11 cellular contexts compared by ENCODE assay signal in genomic region chr16:85640254-85640558, GRCh38. TPM values are rescaled to one million over a fixed set of nuclear protein-coding genes. Genes with fewer than 3 reads are reported as not detected.
DNase-seq lines count a peak whose midpoint lies in the region; ATAC-seq, FAIRE-seq and TF ChIP-seq lines count a peak whose summit lies in the region.
"Had no signal": no experiment of that assay in that cellular context is flagged by ENCODE, and none has a peak within 500 bp of the region (broad histone marks: within the 10 kb centered on the region; RNA-seq: fewer than 3 reads in every experiment).

No MANE protein-coding gene starts in this region.

- no peak overlapping the region for H2AFZ ChIP-seq in K562 (ENCODE audit: low read depth, low read length)

- DNase-seq in COR-L47 (lab: John Stamatoyannopoulos, UW): peak; percentile 79
- DNase-seq in NCI-H1694 treated with DMSO at 0.1 percent for 48 hours (lab: John Stamatoyannopoulos, UW): peak; percentile 44
- DNase-seq in K562 (ENCODE audit: extremely low read depth in 1 of 4, low spot score in 3 of 4): no peak
- no peak for DNase-seq in small intestine
- no peak for DNase-seq in SK-N-DZ (ENCODE audit: low spot score)
- no peak for DNase-seq in HUDEP-2 (lab: John Stamatoyannopoulos, UW; ENCODE audit: unreplicated experiment in 76 of 76)
- DNase-seq: CD8-positive, alpha-beta memory T cell; Kasumi-1; SIG-M5 had no signal

- H3K36me3 ChIP-seq in K562 (ENCODE audit: control insufficient read depth, insufficient read depth, low read length) (peaks cover 99% of the 10 kb centered on the region; the same call in 2 of the 3 replicates), rectal smooth muscle tissue (ENCODE audit: control insufficient read depth, insufficient read depth, low read length) (no peaks in the 10 kb centered on the region), small intestine (ENCODE audit: control insufficient read depth in 2 of 2, insufficient read depth in 2 of 2, low read length in 2 of 2) (peaks cover 0 to 4% of the 10 kb centered on the region in 2 donors)

- CTCF ChIA-PET in K562 (lab: Yijun Ruan, JAX; ENCODE audit: low intra/inter-chr PET ratio): no interaction called here

- no peak for FAIRE-seq in K562 (lab: Jason Lieb, UNC)
- FAIRE-seq in small intestine (lab: Jason Lieb, UNC): no peak
- FAIRE-seq: RCC 7860 had no signal

- H3K79me2 ChIP-seq in K562 (ENCODE audit: control insufficient read depth, insufficient read depth, low read length): peaks cover 99% of the 10 kb centered on the region

- H3K9me1 ChIP-seq in K562 (ENCODE audit: control insufficient read depth, insufficient read depth, low read length): peaks cover 10% of the 10 kb centered on the region

- in situ Hi-C loops in K562 (cut with MboI): no loop called here

- no peak for TF ChIP-seq POLR2A in K562 (conservative IDR thresholded peaks at IDR 0.05)

- H3K9ac ChIP-seq in K562 (ENCODE audit: insufficient read depth in 1 of 2, low read depth in 2 of 2, low read length in 2 of 2) (no peak overlapping the region), rectal smooth muscle tissue (ENCODE audit: low read length) (no peak overlapping the region)

- ATAC-seq in K562: no peak

- intact Hi-C loops in K562 (cut with micrococcal nuclease): no loop called here

- no peak for TF ChIP-seq CTCF in K562 (IDR thresholded peaks at IDR 0.05 in 2 of 3, conservative IDR thresholded peaks at IDR 0.05 in 1 of 3; ENCODE audit: insufficient read depth in 2 of 3, low read depth in 1 of 3, low read length in 3 of 3)

- BruUV-seq in K562 (replicated peaks; lab: Mats Ljungman, UMichigan): no TSS peak

- H3K4me1 ChIP-seq in K562 (replicated peaks in 1 of 2; ENCODE audit: control insufficient read depth in 2 of 2, insufficient read depth in 2 of 2, low read length in 2 of 2) (peaks cover 0 to 90% of the 10 kb centered on the region in 2 experiments; a peak in 2 of 5 replicates), rectal smooth muscle tissue (ENCODE audit: control insufficient read depth, insufficient read depth, low read length) (peaks cover 5% of the 10 kb centered on the region), small intestine (ENCODE audit: control insufficient read depth in 2 of 2, insufficient read depth in 1 of 2, low read depth in 1 of 2, low read length in 1 of 2) (peaks cover 4 to 6% of the 10 kb centered on the region in 2 donors)

- POLR2A ChIA-PET in K562 (lab: Yijun Ruan, JAX): interaction anchor here (0.6 to 1.3 kb wide), 3 partner anchors 9 to 67 kb away, joined by 3 to 4 read pairs (median 4); no protein-coding TSS in a partner anchor

- TF ChIP-seq RAD21 in K562 (CRISPR knock-in tag; conservative IDR thresholded peaks at IDR 0.05 in 1 of 2, IDR thresholded peaks at IDR 0.05 in 1 of 2): no peak

- WGBS in K562 (ENCODE audit: insufficient coverage, low coverage, missing lambda C conversion rate): 100% methylated on average over 5 of the region's 13 CpGs
- WGBS in small intestine, 3 donors: 59 to 91% (median 78%) methylated on average over 10 to 13 of the region's 13 CpGs

- H3K27ac ChIP-seq in K562 (ENCODE audit: extremely low read depth, low read depth, low read length) (no peak overlapping the region), rectal smooth muscle tissue (ENCODE audit: low read depth, low read length) (peak overlapping the region; percentile 24), small intestine (ENCODE audit: low read depth in 1 of 2, low read length in 1 of 2) (no peak overlapping the region)

- H3K4me3 ChIP-seq in K562: no peak overlapping the region
- no peak overlapping the region for H3K4me3 ChIP-seq in rectal smooth muscle tissue (ENCODE audit: low read length)
- no peak overlapping the region for H3K4me3 ChIP-seq in small intestine (ENCODE audit: low read depth in 1 of 2, low read length in 2 of 2)

- H3K9me3 ChIP-seq in K562 (replicated peaks; ENCODE audit: control insufficient read depth, insufficient read depth, low read depth, low read length) (no peaks in the 10 kb centered on the region), small intestine (ENCODE audit: control insufficient read depth, low read depth) (no peaks in the 10 kb centered on the region)

- H3K27me3 ChIP-seq in K562 (ENCODE audit: control insufficient read depth in 2 of 2, insufficient read depth in 2 of 2, low read length in 2 of 2) (no peaks in the 10 kb centered on the region), rectal smooth muscle tissue (ENCODE audit: control insufficient read depth, insufficient read depth, low read length) (no peaks in the 10 kb centered on the region), small intestine (ENCODE audit: control insufficient read depth in 2 of 2, insufficient read depth in 2 of 2, low read length in 2 of 2) (no peaks in the 10 kb centered on the region)

- no peak for TF ChIP-seq EP300 in K562 (IDR thresholded peaks at IDR 0.05; ENCODE audit: low read length)

- H3K4me2 ChIP-seq in K562 (ENCODE audit: insufficient read depth, low read length): no peak overlapping the region

- peaks cover 83% of the 10 kb centered on the region for H4K20me1 ChIP-seq in K562 (replicated peaks; ENCODE audit: control insufficient read depth, insufficient read depth, low read length)

TF ChIP-seq in K562, 482 proteins besides CTCF, POLR2A, EP300 and RAD21:
- TF ChIP-seq POLR2G (IDR thresholded peaks at IDR 0.05; ENCODE audit: low read depth, low read length) (peak; percentile 32; the same call in 1 of the 2 replicates), GTF2E2 (tag; IDR thresholded peaks at IDR 0.05) (no peak)

RNA-seq across cellular contexts. Expression of gene GSE1, which starts 27.1 kb away (rescaled TPM):
- total RNA-seq in K562 (2011; cell fraction: chromatin; rRNA removed; ENCODE audit: low replicate concordance): 692 and 1,066 TPM in 2 replicates
- total RNA-seq in K562 (2011; cell fraction: nucleolus; rRNA removed): 409 and 435 TPM in 2 replicates
- total RNA-seq in K562 (2011; cell fraction: nucleoplasm; rRNA removed): 438 and 467 TPM in 2 replicates
- 89.1 and 104 TPM in 2 replicates for total RNA-seq in K562 (2014; rRNA removed)
- 40.9 and 41.8 TPM in 2 replicates for total RNA-seq in K562 (2014; rRNA removed; fragmentation: Illumina TruSeq; extraction: Trizol)
- 57.9 and 60.6 TPM in 2 replicates for total RNA-seq in K562 (2015; rRNA removed; fragmentation: Illumina TruSeq; extraction: Trizol)
- total RNA-seq in K562 (2021): 208 and 244 TPM in 2 replicates
- polyA plus RNA-seq in K562 (2011; rRNA removed): 54.2 and 64.0 TPM in 2 replicates
- 54.1 and 55.3 TPM in 2 replicates for polyA plus RNA-seq in K562 (2011; cell fraction: cytosol; rRNA removed)
- polyA plus RNA-seq in K562 (2011; cell fraction: nucleus; rRNA removed): 210 and 277 TPM in 2 replicates
- 113 and 125 TPM in 2 replicates for polyA plus RNA-seq in K562 (2012)
- 116 and 138 TPM in 2 replicates for polyA plus RNA-seq in K562 (2014; fragmentation: Illumina TruSeq; extraction: Trizol)
- polyA plus RNA-seq in K562 (2014; fragmentation: Nextera tagmentation; extraction: Ambion mirVana): 10 to 100 TPM; 12.2 to 15.8 TPM
- 101 and 116 TPM in 2 replicates for polyA plus RNA-seq in K562 (2014; rRNA removed)
- 61.1 and 68.8 TPM in 2 replicates for polyA minus RNA-seq in K562 (2011; rRNA and poly(A)+ RNA removed)
- 106 and 121 TPM in 2 replicates for polyA minus RNA-seq in K562 (2011; cell fraction: cytosol; rRNA and poly(A)+ RNA removed)
- 117 and 133 TPM in 2 replicates for polyA minus RNA-seq in K562 (2011; cell fraction: nucleus; rRNA and poly(A)+ RNA removed)
- 10 to 100 TPM in 1 of 3 donors, 1 to 10 TPM in 2; 9.2 to 25.6 (median 9.8) TPM for polyA plus RNA-seq in small intestine
- 51.5 and 62.6 TPM in 2 replicates for polyA plus RNA-seq in SK-N-DZ (2014; cell fraction: cytosol; rRNA removed)
- polyA plus RNA-seq in SK-N-DZ (2014; cell fraction: nucleus; rRNA removed): 114 and 225 TPM in 2 replicates

RNA-seq across cellular contexts. Expression of gene GINS2, which starts 48.5 kb away (rescaled TPM):
- 24.8 and 32.7 TPM in 2 replicates for total RNA-seq in K562 (2011; cell fraction: chromatin; rRNA removed; ENCODE audit: low replicate concordance)
- total RNA-seq in K562 (2011; cell fraction: nucleolus; rRNA removed): 24.2 and 24.5 TPM in 2 replicates
- 23.2 and 33.3 TPM in 2 replicates for total RNA-seq in K562 (2011; cell fraction: nucleoplasm; rRNA removed)
- total RNA-seq in K562 (2014; rRNA removed) (42.0 and 44.2 TPM in 2 replicates), K562 (2014; rRNA removed; fragmentation: Illumina TruSeq; extraction: Trizol) (43.8 and 47.3 TPM in 2 replicates), K562 (2015; rRNA removed; fragmentation: Illumina TruSeq; extraction: Trizol) (39.4 and 40.4 TPM in 2 replicates), K562 (2021) (57.5 and 61.6 TPM in 2 replicates)
- polyA plus RNA-seq in K562 (2011; rRNA removed) (38.4 and 44.6 TPM in 2 replicates), K562 (2014; fragmentation: Illumina TruSeq; extraction: Trizol) (41.4 and 49.8 TPM in 2 replicates), K562 (2014; fragmentation: Nextera tagmentation; extraction: Ambion mirVana) (10 to 100 TPM; 61.3 to 76.2 TPM), K562 (2014; rRNA removed) (42.3 and 42.9 TPM in 2 replicates), small intestine (10 to 100 TPM in 1 of 3 donors, 1 to 10 TPM in 2; 2.0 to 11.2 (median 3.2) TPM)
- 27.8 and 34.2 TPM in 2 replicates for polyA plus RNA-seq in K562 (2011; cell fraction: cytosol; rRNA removed)
- 15.7 and 20.5 TPM in 2 replicates for polyA plus RNA-seq in K562 (2011; cell fraction: nucleus; rRNA removed)
- 26.1 and 33.8 TPM in 2 replicates for polyA plus RNA-seq in K562 (2012)
- polyA minus RNA-seq in K562 (2011; rRNA and poly(A)+ RNA removed): 25.6 and 28.3 TPM in 2 replicates
- 13.6 and 17.8 TPM in 2 replicates for polyA minus RNA-seq in K562 (2011; cell fraction: cytosol; rRNA and poly(A)+ RNA removed)
- polyA minus RNA-seq in K562 (2011; cell fraction: nucleus; rRNA and poly(A)+ RNA removed): 10.2 and 13.2 TPM in 2 replicates
- 102 and 106 TPM in 2 replicates for polyA plus RNA-seq in SK-N-DZ (2014; cell fraction: cytosol; rRNA removed)
- 64.7 and 66.3 TPM in 2 replicates for polyA plus RNA-seq in SK-N-DZ (2014; cell fraction: nucleus; rRNA removed)

Comparison
In these comparisons a context has a peak if more than half of its experiments do, and no peak if none do; other contexts are left out.
1. DNase-seq: peak in COR-L47 (single experiment) and NCI-H1694 treated with DMSO at 0.1 percent for 48 hours (single experiment); none in K562 (0 of 4), small intestine (single experiment), SK-N-DZ (single experiment) and HUDEP-2 (0 of 76).